Comparison of ENCODE assay signal across 1 cellular context in the genomic region with DNA sequence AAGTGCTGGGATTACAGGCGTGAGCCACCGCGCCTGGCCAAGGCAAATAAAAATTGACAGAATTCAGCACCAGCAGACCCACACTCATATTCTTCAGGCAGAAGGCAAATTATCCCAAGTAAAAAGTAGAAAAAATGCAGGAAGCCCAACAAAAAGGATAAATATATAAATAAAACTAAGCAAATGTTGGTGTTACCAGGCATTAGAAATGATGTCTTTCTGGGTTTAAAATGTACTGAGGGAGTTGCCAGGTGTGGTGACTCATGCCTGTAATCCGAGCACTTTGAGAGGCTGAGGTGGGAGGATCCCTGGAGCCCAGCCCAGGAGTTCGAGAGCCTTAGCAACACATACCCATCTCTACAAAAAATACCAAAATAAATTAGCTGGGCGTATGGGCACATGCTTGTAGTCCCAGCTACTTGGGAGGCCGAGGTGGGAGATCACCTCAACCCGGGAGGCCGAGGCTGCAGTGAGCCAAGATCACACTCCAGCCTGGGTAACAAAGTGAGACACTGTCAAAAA.
TF ChIP-seq lines count a peak whose summit lies in the region.

No MANE protein-coding gene starts in this region.

TF ChIP-seq in GM23338, 12 proteins besides CTCF, POLR2A, EP300 and RAD21 (continued from another document):
- TF ChIP-seq, protein P1, sequence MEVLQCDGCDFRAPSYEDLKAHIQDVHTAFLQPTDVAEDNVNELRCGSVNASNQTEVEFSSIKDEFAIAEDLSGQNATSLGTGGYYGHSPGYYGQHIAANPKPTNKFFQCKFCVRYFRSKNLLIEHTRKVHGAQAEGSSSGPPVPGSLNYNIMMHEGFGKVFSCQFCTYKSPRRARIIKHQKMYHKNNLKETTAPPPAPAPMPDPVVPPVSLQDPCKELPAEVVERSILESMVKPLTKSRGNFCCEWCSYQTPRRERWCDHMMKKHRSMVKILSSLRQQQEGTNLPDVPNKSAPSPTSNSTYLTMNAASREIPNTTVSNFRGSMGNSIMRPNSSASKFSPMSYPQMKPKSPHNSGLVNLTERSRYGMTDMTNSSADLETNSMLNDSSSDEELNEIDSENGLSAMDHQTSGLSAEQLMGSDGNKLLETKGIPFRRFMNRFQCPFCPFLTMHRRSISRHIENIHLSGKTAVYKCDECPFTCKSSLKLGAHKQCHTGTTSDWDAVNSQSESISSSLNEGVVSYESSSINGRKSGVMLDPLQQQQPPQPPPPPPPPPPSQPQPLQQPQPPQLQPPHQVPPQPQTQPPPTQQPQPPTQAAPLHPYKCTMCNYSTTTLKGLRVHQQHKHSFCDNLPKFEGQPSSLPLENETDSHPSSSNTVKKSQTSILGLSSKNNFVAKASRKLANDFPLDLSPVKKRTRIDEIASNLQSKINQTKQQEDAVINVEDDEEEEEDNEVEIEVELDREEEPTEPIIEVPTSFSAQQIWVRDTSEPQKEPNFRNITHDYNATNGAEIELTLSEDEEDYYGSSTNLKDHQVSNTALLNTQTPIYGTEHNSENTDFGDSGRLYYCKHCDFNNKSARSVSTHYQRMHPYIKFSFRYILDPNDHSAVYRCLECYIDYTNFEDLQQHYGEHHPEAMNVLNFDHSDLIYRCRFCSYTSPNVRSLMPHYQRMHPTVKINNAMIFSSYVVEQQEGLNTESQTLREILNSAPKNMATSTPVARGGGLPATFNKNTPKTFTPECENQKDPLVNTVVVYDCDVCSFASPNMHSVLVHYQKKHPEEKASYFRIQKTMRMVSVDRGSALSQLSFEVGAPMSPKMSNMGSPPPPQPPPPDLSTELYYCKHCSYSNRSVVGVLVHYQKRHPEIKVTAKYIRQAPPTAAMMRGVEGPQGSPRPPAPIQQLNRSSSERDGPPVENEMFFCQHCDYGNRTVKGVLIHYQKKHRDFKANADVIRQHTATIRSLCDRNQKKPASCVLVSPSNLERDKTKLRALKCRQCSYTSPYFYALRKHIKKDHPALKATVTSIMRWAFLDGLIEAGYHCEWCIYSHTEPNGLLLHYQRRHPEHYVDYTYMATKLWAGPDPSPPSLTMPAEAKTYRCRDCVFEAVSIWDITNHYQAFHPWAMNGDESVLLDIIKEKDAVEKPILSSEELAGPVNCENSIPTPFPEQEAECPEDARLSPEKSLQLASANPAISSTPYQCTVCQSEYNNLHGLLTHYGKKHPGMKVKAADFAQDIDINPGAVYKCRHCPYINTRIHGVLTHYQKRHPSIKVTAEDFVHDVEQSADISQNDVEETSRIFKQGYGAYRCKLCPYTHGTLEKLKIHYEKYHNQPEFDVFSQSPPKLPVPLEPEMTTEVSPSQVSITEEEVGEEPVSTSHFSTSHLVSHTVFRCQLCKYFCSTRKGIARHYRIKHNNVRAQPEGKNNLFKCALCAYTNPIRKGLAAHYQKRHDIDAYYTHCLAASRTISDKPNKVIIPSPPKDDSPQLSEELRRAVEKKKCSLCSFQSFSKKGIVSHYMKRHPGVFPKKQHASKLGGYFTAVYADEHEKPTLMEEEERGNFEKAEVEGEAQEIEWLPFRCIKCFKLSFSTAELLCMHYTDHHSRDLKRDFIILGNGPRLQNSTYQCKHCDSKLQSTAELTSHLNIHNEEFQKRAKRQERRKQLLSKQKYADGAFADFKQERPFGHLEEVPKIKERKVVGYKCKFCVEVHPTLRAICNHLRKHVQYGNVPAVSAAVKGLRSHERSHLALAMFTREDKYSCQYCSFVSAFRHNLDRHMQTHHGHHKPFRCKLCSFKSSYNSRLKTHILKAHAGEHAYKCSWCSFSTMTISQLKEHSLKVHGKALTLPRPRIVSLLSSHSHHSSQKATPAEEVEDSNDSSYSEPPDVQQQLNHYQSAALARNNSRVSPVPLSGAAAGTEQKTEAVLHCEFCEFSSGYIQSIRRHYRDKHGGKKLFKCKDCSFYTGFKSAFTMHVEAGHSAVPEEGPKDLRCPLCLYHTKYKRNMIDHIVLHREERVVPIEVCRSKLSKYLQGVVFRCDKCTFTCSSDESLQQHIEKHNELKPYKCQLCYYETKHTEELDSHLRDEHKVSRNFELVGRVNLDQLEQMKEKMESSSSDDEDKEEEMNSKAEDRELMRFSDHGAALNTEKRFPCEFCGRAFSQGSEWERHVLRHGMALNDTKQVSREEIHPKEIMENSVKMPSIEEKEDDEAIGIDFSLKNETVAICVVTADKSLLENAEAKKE (CRISPR knock-in tag; IDR thresholded peaks at IDR 0.05) = no peak
- no peak for TF ChIP-seq POLR2AphosphoS5 (IDR thresholded peaks at IDR 0.05; ENCODE audit: low read depth)
- TF ChIP-seq, protein P2, sequence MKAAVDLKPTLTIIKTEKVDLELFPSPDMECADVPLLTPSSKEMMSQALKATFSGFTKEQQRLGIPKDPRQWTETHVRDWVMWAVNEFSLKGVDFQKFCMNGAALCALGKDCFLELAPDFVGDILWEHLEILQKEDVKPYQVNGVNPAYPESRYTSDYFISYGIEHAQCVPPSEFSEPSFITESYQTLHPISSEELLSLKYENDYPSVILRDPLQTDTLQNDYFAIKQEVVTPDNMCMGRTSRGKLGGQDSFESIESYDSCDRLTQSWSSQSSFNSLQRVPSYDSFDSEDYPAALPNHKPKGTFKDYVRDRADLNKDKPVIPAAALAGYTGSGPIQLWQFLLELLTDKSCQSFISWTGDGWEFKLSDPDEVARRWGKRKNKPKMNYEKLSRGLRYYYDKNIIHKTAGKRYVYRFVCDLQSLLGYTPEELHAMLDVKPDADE (IDR thresholded peaks at IDR 0.05) = no peak
- TF ChIP-seq ZNF114 (CRISPR knock-in tag; IDR thresholded peaks at IDR 0.05) = no peak
- no peak for TF ChIP-seq EZH2 (IDR thresholded peaks at IDR 0.05; ENCODE audit: low read depth, unreplicated experiment)
- no peak for TF ChIP-seq JUNB (IDR thresholded peaks at IDR 0.05; ENCODE audit: unreplicated experiment)
- no peak for TF ChIP-seq NANOG (IDR thresholded peaks at IDR 0.05; ENCODE audit: borderline replicate concordance)
- TF ChIP-seq STAT1 (IDR thresholded peaks at IDR 0.05; ENCODE audit: unreplicated experiment) = no peak
